In the genomic region with DNA sequence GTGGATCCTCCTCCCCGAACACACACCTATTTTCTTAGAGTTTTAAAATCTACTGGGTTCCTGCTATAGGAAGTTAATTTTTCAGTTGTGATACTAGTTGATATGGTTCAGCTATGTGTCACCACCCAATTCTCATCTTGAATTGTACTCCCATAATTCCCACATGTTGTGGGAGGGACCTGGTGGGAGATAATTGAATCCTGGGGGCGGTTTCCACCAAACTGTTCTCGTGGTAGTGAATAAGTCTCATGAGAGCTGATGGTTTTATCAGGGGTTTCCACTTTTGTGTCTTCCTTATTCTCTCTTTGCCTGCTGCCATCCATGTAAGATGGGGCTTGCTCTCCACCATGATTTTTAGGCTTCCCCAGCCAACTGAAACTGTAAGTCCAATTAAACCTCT, we compare ENCODE assay signal across 1 cellular context.
DNase-seq lines count a peak whose midpoint lies in the region.
"Not testable (repeated sequence)": the region's sequence is repeated elsewhere in the genome, so short reads cannot be mapped to it uniquely, and the experiment has no call there.

No MANE protein-coding gene starts in this region.

- intact Hi-C loops in head of caudate nucleus (cut with DNase I), result not testable (repeated sequence)

- peak in 25 of 42 donors; percentile 6 to 71 (median 24) for DNase-seq in head of caudate nucleus
